21 cellular contexts compared by ENCODE assay signal in the genomic region with DNA sequence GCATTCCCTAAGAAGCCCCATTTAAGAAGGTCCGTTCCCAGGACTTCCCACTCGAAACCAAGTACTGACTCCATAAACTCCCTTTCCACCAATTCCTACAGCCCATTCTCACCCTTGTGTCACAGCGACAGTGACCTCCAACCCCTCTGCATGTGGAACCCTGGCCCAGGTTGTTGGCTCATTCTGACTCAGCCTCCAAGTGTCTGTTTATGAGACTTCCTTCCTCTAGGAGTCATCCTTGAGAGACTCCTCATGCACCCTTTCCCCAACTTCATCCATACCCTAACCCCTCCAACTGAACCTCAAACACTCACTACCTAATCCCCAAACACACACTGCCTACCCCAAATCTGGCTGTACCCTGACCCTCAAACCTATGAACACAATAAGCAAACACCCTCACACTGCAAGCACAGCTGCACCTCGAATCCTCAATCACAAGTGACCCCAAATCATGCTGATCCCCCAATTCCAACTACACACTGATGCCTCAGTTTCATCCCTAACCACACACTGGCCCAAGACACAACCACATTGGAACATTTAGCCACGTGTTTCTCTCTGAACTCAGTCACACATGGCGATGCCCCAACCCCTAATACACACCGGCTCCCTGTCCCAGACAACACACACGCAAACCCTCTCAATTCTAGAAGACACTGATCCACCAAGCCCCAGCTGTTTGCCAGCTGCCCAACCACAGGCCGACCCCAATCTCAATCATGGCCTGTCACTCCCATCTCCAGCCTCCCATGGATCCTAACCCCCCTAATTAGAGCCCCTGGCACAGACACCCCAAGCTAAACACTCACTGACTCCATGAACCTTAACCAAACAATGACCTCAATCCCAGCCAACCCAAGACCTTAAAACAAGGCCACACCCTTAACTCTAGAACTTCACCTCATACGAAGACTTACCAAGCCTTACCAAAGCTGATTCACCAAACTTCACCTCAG.
DNase-seq lines count a peak whose midpoint lies in the region; ATAC-seq and TF ChIP-seq lines count a peak whose summit lies in the region.
"Had no signal": no experiment of that assay in that cellular context is flagged by ENCODE, and none has a peak within 500 bp of the region (broad histone marks: within the 10 kb centered on the region; RNA-seq: fewer than 3 reads in every experiment).

No MANE protein-coding gene starts in this region.

- peak; percentile 16 for DNase-seq in activated CD8-positive, alpha-beta T cell treated with anti-CD3 and anti-CD28 coated beads, Interleukin-2, amount 10 ng/mL, durations not matched to agents 7 days and 5 days
- no peak for DNase-seq in activated CD8-positive, alpha-beta T cell treated with anti-CD3 and anti-CD28 coated beads for 36 hours
- DNase-seq in NB4 (ENCODE audit: low read depth) (peak; percentile 75), fibroblast of mammary gland (ENCODE audit: low read depth) (peak; percentile 46), pons (ENCODE audit: low spot score) (no peak)
- DNase-seq in activated CD4-positive, alpha-beta T cell treated with anti-CD3 and anti-CD28 coated beads, Interleukin-2, amount 50 U/mL, for 48 hours: no peak
- DNase-seq: activated CD4-positive, CD25-positive, alpha-beta regulatory T cell treated with anti-CD3 and anti-CD28 coated beads, Interleukin-2, amount 50 U/mL, for 72 hours; activated naive CD8-positive, alpha-beta T cell treated with anti-CD3 and anti-CD28 coated beads, Interleukin-2, amount 10 ng/mL, durations not matched to agents 7 days and 5 days; BE2C; erythroblast; KG1; NCI-H1092 treated with DMSO at 0.1 percent for 48 hours; NCI-H2029; NCI-H226; NCI-H774; Right ventricle myocardium superior; stimulated activated naive B cell treated with anti-CD40 and anti-IgM and Interleukin-4, amounts not matched to agents 10 μg/mL and 1 μg/mL and 100 μg/mL, for 72 hours had no signal

- TF ChIP-seq CTCF in activated CD8-positive, alpha-beta T cell treated with anti-CD3 and anti-CD28 coated beads for 36 hours (IDR thresholded peaks at IDR 0.05): no peak
- TF ChIP-seq CTCF in NB4 (IDR thresholded peaks at IDR 0.05; ENCODE audit: low read depth, low read length) (no peak), fibroblast of mammary gland (conservative IDR thresholded peaks at IDR 0.05; ENCODE audit: control insufficient read depth, insufficient read depth, low read depth, low read length) (no peak)

- H3K4me3 ChIP-seq in NB4 (ENCODE audit: low read depth, low read length): no peak overlapping the region
- no peak overlapping the region for H3K4me3 ChIP-seq in fibroblast of mammary gland (ENCODE audit: control insufficient read depth, low read depth, low read length)
- H3K4me3 ChIP-seq: gastroesophageal sphincter, skin epidermis had no signal

- H3K27me3 Mint-ChIP-seq in activated CD8-positive, alpha-beta T cell treated with anti-CD3 and anti-CD28 coated beads, Interleukin-2, amount 10 ng/mL, durations not matched to agents 7 days and 5 days (ENCODE audit: low read depth): no peaks in the 10 kb centered on the region
- no peaks in the 10 kb centered on the region for H3K27me3 Mint-ChIP-seq in activated CD8-positive, alpha-beta T cell treated with anti-CD3 and anti-CD28 coated beads for 36 hours
- H3K27me3 Mint-ChIP-seq: activated naive CD8-positive, alpha-beta T cell treated with anti-CD3 and anti-CD28 coated beads, Interleukin-2, amount 10 ng/mL, durations not matched to agents 7 days and 5 days; stimulated activated naive B cell treated with anti-CD40 and anti-IgM and Interleukin-4, amounts not matched to agents 10 μg/mL and 1 μg/mL and 100 μg/mL, for 72 hours had no signal

- H3K9me3 Mint-ChIP-seq in activated CD8-positive, alpha-beta T cell treated with anti-CD3 and anti-CD28 coated beads, Interleukin-2, amount 10 ng/mL, durations not matched to agents 7 days and 5 days (ENCODE audit: insufficient read depth): no peaks in the 10 kb centered on the region
- no peaks in the 10 kb centered on the region for H3K9me3 Mint-ChIP-seq in activated CD8-positive, alpha-beta T cell treated with anti-CD3 and anti-CD28 coated beads for 36 hours
- H3K9me3 Mint-ChIP-seq: activated naive CD8-positive, alpha-beta T cell treated with anti-CD3 and anti-CD28 coated beads, Interleukin-2, amount 10 ng/mL, durations not matched to agents 7 days and 5 days; stimulated activated naive B cell treated with anti-CD40 and anti-IgM and Interleukin-4, amounts not matched to agents 10 μg/mL and 1 μg/mL and 100 μg/mL, for 72 hours had no signal

- POLR2A ChIA-PET in activated CD8-positive, alpha-beta T cell treated with anti-CD3 and anti-CD28 coated beads, Interleukin-2, amount 10 ng/mL, durations not matched to agents 7 days and 5 days (lab: Charles Lee): no interaction called here
- POLR2A ChIA-PET in activated CD8-positive, alpha-beta T cell treated with anti-CD3 and anti-CD28 coated beads for 36 hours (lab: Charles Lee): no interaction called here

- ATAC-seq in activated CD8-positive, alpha-beta T cell treated with anti-CD3 and anti-CD28 coated beads, Interleukin-2, amount 10 ng/mL, durations not matched to agents 7 days and 5 days: no peak
- no peak for ATAC-seq in activated CD8-positive, alpha-beta T cell treated with anti-CD3 and anti-CD28 coated beads for 36 hours
- ATAC-seq in HG03354 (IDR thresholded peaks at IDR 0.05; ENCODE audit: poor library complexity, severe bottlenecking, unreplicated experiment) (no peak), GM21390 (IDR thresholded peaks at IDR 0.05; ENCODE audit: unreplicated experiment) (no peak)
- ATAC-seq: gastroesophageal sphincter; stimulated activated naive B cell treated with anti-CD40 and anti-IgM and Interleukin-4, amounts not matched to agents 10 μg/mL and 1 μg/mL and 100 μg/mL, for 72 hours had no signal

- CTCF ChIA-PET in activated CD8-positive, alpha-beta T cell treated with anti-CD3 and anti-CD28 coated beads, Interleukin-2, amount 10 ng/mL, durations not matched to agents 7 days and 5 days (lab: Charles Lee): no interaction called here
- CTCF ChIA-PET in activated CD8-positive, alpha-beta T cell treated with anti-CD3 and anti-CD28 coated beads for 36 hours (lab: Charles Lee): interaction anchor here (1.2 kb wide), 1 partner anchor 651 kb away, joined by 3 read pairs; no protein-coding TSS in a partner anchor

- no peak overlapping the region for H3K4me3 Mint-ChIP-seq in activated CD8-positive, alpha-beta T cell treated with anti-CD3 and anti-CD28 coated beads, Interleukin-2, amount 10 ng/mL, durations not matched to agents 7 days and 5 days
- no peak overlapping the region for H3K4me3 Mint-ChIP-seq in activated CD8-positive, alpha-beta T cell treated with anti-CD3 and anti-CD28 coated beads for 36 hours
- H3K4me3 Mint-ChIP-seq: activated naive CD8-positive, alpha-beta T cell treated with anti-CD3 and anti-CD28 coated beads, Interleukin-2, amount 10 ng/mL, durations not matched to agents 7 days and 5 days; stimulated activated naive B cell treated with anti-CD40 and anti-IgM and Interleukin-4, amounts not matched to agents 10 μg/mL and 1 μg/mL and 100 μg/mL, for 72 hours had no signal

- H3K4me1 Mint-ChIP-seq in activated CD8-positive, alpha-beta T cell treated with anti-CD3 and anti-CD28 coated beads, Interleukin-2, amount 10 ng/mL, durations not matched to agents 7 days and 5 days (ENCODE audit: low read depth): no peaks in the 10 kb centered on the region
- no peaks in the 10 kb centered on the region for H3K4me1 Mint-ChIP-seq in activated CD8-positive, alpha-beta T cell treated with anti-CD3 and anti-CD28 coated beads for 36 hours (ENCODE audit: low read depth)
- H3K4me1 Mint-ChIP-seq: activated naive CD8-positive, alpha-beta T cell treated with anti-CD3 and anti-CD28 coated beads, Interleukin-2, amount 10 ng/mL, durations not matched to agents 7 days and 5 days; stimulated activated naive B cell treated with anti-CD40 and anti-IgM and Interleukin-4, amounts not matched to agents 10 μg/mL and 1 μg/mL and 100 μg/mL, for 72 hours had no signal

- H3K36me3 Mint-ChIP-seq in activated CD8-positive, alpha-beta T cell treated with anti-CD3 and anti-CD28 coated beads, Interleukin-2, amount 10 ng/mL, durations not matched to agents 7 days and 5 days (ENCODE audit: low read depth): no peaks in the 10 kb centered on the region
- H3K36me3 Mint-ChIP-seq in activated CD8-positive, alpha-beta T cell treated with anti-CD3 and anti-CD28 coated beads for 36 hours (ENCODE audit: low read depth): no peaks in the 10 kb centered on the region
- H3K36me3 Mint-ChIP-seq: activated naive CD8-positive, alpha-beta T cell treated with anti-CD3 and anti-CD28 coated beads, Interleukin-2, amount 10 ng/mL, durations not matched to agents 7 days and 5 days; stimulated activated naive B cell treated with anti-CD40 and anti-IgM and Interleukin-4, amounts not matched to agents 10 μg/mL and 1 μg/mL and 100 μg/mL, for 72 hours had no signal

- H3K27ac Mint-ChIP-seq in activated CD8-positive, alpha-beta T cell treated with anti-CD3 and anti-CD28 coated beads, Interleukin-2, amount 10 ng/mL, durations not matched to agents 7 days and 5 days: no peak overlapping the region
- no peak overlapping the region for H3K27ac Mint-ChIP-seq in activated CD8-positive, alpha-beta T cell treated with anti-CD3 and anti-CD28 coated beads for 36 hours
- H3K27ac Mint-ChIP-seq: activated naive CD8-positive, alpha-beta T cell treated with anti-CD3 and anti-CD28 coated beads, Interleukin-2, amount 10 ng/mL, durations not matched to agents 7 days and 5 days; stimulated activated naive B cell treated with anti-CD40 and anti-IgM and Interleukin-4, amounts not matched to agents 10 μg/mL and 1 μg/mL and 100 μg/mL, for 72 hours had no signal

- TF ChIP-seq POLR2A in NB4 (IDR thresholded peaks at IDR 0.05; ENCODE audit: extremely low read depth, insufficient read length): no peak

- intact Hi-C loops in activated CD8-positive, alpha-beta T cell treated with anti-CD3 and anti-CD28 coated beads for 36 hours (cut with micrococcal nuclease): loop anchor here (5.0 kb wide), 1 partner anchor 649 kb away; no protein-coding TSS in a partner anchor

Comparison
In these comparisons a context has a peak if more than half of its experiments do, and no peak if none do; other contexts are left out.
1. DNase-seq: peak in activated CD8-positive, alpha-beta T cell treated with anti-CD3 and anti-CD28 coated beads, Interleukin-2, amount 10 ng/mL, durations not matched to agents 7 days and 5 days (single experiment), NB4 (single experiment) and fibroblast of mammary gland (single experiment); none in activated CD8-positive, alpha-beta T cell treated with anti-CD3 and anti-CD28 coated beads for 36 hours (single experiment), activated CD4-positive, alpha-beta T cell treated with anti-CD3 and anti-CD28 coated beads, Interleukin-2, amount 50 U/mL, for 48 hours (0 of 2) and pons (single experiment).